In the genomic region with DNA sequence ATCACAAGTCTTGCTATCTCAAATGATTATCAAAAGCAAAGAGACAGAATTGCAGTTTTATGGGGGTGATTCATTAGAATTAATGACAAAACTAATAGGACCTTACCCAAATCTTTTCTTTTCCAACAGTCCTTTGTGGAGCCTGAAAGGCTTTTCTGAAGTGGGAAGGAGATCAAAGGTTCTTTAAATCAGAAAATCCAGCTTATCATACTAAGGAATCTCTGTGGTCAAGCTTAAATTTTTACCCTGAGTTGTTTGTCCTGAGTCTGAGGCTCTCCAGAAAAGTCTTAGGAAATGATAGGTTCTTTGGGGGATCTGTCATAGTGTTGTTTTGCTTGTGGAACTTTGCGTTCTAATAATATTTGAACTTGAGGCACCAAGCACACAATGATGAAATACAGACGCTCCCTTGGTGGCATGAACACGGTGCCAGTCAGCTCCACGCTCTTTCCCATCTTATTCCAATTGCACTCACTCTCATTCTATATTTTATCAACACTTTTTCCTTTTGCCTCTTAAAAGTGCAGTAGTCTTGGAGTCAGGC, we compare ENCODE assay signal across 16 cellular contexts. TPM values are rescaled to one million over a fixed set of nuclear protein-coding genes. Genes with fewer than 3 reads are reported as not detected.
DNase-seq lines count a peak whose midpoint lies in the region; FAIRE-seq and TF ChIP-seq lines count a peak whose summit lies in the region.
"Had no signal": no experiment of that assay in that cellular context is flagged by ENCODE, and none has a peak within 500 bp of the region (broad histone marks: within the 10 kb centered on the region; RNA-seq: fewer than 3 reads in every experiment).

No MANE protein-coding gene starts in this region.

- H2BK15ac ChIP-seq in mesendoderm (replicated peaks; ENCODE audit: low read depth): no peak overlapping the region

- H4K8ac ChIP-seq in mesendoderm (ENCODE audit: low read depth, low read length): no peak overlapping the region

- DNase-seq in RPMI7951 (ENCODE audit: low read depth) (peak; percentile 63), choroid plexus epithelial cell (ENCODE audit: low read depth) (peak; percentile 7), mesothelial cell of epicardium (ENCODE audit: low spot score in 2 of 2, unreplicated experiment in 2 of 2) (no peak), mesendoderm (no peak), putamen (ENCODE audit: low spot score) (no peak), NCI-H2196 treated with DMSO at 0.1 percent for 48 hours (lab: John Stamatoyannopoulos, UW; ENCODE audit: unreplicated experiment) (no peak), frontal cortex (ENCODE audit: low spot score in 2 of 2) (no peak)
- DNase-seq: C1 segment of cervical spinal cord, DMS153, H9, Karpas-422, NCI-H187 treated with DMSO at 0.1 percent for 48 hours, NCI-H2171 treated with DMSO at 0.1 percent for 48 hours, NCI-H510A, Peyer's patch, SHP77 had no signal

- H3K36me3 Mint-ChIP-seq in mesothelial cell of epicardium: no peaks in the 10 kb centered on the region

- H3K79me1 ChIP-seq in mesendoderm (ENCODE audit: low read length): no peaks in the 10 kb centered on the region

- no peak overlapping the region for H3K27ac ChIP-seq in mesendoderm (ENCODE audit: low read depth, low read length)
- H3K27ac ChIP-seq: Peyer's patch had no signal

- H3K18ac ChIP-seq in mesendoderm (ENCODE audit: low read length): no peak overlapping the region

- WGBS in mesendoderm (ENCODE audit: extremely low coverage, insufficient coverage, low lambda C conversion rate): no CpG with 5 or more reads among the region's 4 CpGs

- H3K27ac Mint-ChIP-seq in mesothelial cell of epicardium: peak overlapping the region; percentile 55

- no peak overlapping the region for H4K5ac ChIP-seq in mesendoderm (ENCODE audit: low read length)

- H3K56ac ChIP-seq in mesendoderm (ENCODE audit: low read length): no peak overlapping the region

- FAIRE-seq in frontal cortex (lab: Jason Lieb, UNC): no peak

- no peak overlapping the region for H3K23ac ChIP-seq in mesendoderm (ENCODE audit: low read length)

- H3K79me2 ChIP-seq in mesendoderm (ENCODE audit: control insufficient read depth, insufficient read depth, low read length): no peaks in the 10 kb centered on the region

- H3K27me3 ChIP-seq in mesendoderm (ENCODE audit: insufficient read depth, low read length, poor library complexity): no peaks in the 10 kb centered on the region
- H3K27me3 ChIP-seq: Peyer's patch had no signal

- no peak overlapping the region for H2BK5ac ChIP-seq in mesendoderm (ENCODE audit: low read length)

- H2AK5ac ChIP-seq in mesendoderm (ENCODE audit: low read length): no peak overlapping the region

- peaks cover 32% of the 10 kb centered on the region for H3K4me1 Mint-ChIP-seq in mesothelial cell of epicardium

- no peak overlapping the region for H3K4ac ChIP-seq in mesendoderm (ENCODE audit: low read depth, low read length)

- H3K9me3 Mint-ChIP-seq in mesothelial cell of epicardium: peaks cover 3% of the 10 kb centered on the region
- H3K9me3 Mint-ChIP-seq: H9 had no signal

- H3K9ac ChIP-seq in mesendoderm (ENCODE audit: low read length): no peak overlapping the region

- H3K4me3 Mint-ChIP-seq in mesothelial cell of epicardium: no peak overlapping the region
- H3K4me3 Mint-ChIP-seq: H9 had no signal

- no peak overlapping the region for H2BK120ac ChIP-seq in mesendoderm (ENCODE audit: low read depth, low read length)

- H3K36me3 ChIP-seq in mesendoderm (ENCODE audit: control insufficient read depth, insufficient read depth, low read length): no peaks in the 10 kb centered on the region
- H3K36me3 ChIP-seq: Peyer's patch had no signal

- H3K4me3 ChIP-seq in choroid plexus epithelial cell (ENCODE audit: low read depth, low read length): no peak overlapping the region
- H3K4me3 ChIP-seq in mesendoderm (ENCODE audit: low read length): no peak overlapping the region
- H3K4me3 ChIP-seq: Peyer's patch had no signal

- H3K27me3 Mint-ChIP-seq in mesothelial cell of epicardium (ENCODE audit: low read depth): peaks cover 18% of the 10 kb centered on the region

- no peaks in the 10 kb centered on the region for H3K4me1 ChIP-seq in mesendoderm (ENCODE audit: control insufficient read depth, low read depth, low read length)
- H3K4me1 ChIP-seq: Peyer's patch had no signal

- TF ChIP-seq CTCF in choroid plexus epithelial cell (conservative IDR thresholded peaks at IDR 0.05; ENCODE audit: low read depth, low read length) (no peak), mesothelial cell of epicardium (IDR thresholded peaks at IDR 0.05; ENCODE audit: unreplicated experiment) (no peak)

- H3K4me2 ChIP-seq in mesendoderm (ENCODE audit: low read length): no peak overlapping the region

RNA-seq across cellular contexts. Expression of a gene that starts 38.0 kb away (rescaled TPM):
- 0.98 and 1.2 TPM in 2 replicates for total RNA-seq in RPMI7951 (2014; rRNA removed; shearing (Covaris generic))
- 2.7 to 3.5 TPM (median 2.9 TPM) in 3 replicates for total RNA-seq in mesothelial cell of epicardium
- polyA plus RNA-seq in mesendoderm (2013, experiment 1 of 2): 0.10 TPM
- polyA plus RNA-seq in mesendoderm (2013, experiment 2 of 2): 0.13 TPM
- 1.6 TPM for total RNA-seq in frontal cortex

Comparison
In these comparisons a context has a peak if more than half of its experiments do, and no peak if none do; other contexts are left out.
1. DNase-seq: peak in RPMI7951 (single experiment) and choroid plexus epithelial cell (single experiment); none in mesothelial cell of epicardium (0 of 2), mesendoderm (single experiment), putamen (single experiment), NCI-H2196 treated with DMSO at 0.1 percent for 48 hours (single experiment) and frontal cortex (0 of 2).